ENCODE assay signal across 1 cellular context in the genomic region with DNA sequence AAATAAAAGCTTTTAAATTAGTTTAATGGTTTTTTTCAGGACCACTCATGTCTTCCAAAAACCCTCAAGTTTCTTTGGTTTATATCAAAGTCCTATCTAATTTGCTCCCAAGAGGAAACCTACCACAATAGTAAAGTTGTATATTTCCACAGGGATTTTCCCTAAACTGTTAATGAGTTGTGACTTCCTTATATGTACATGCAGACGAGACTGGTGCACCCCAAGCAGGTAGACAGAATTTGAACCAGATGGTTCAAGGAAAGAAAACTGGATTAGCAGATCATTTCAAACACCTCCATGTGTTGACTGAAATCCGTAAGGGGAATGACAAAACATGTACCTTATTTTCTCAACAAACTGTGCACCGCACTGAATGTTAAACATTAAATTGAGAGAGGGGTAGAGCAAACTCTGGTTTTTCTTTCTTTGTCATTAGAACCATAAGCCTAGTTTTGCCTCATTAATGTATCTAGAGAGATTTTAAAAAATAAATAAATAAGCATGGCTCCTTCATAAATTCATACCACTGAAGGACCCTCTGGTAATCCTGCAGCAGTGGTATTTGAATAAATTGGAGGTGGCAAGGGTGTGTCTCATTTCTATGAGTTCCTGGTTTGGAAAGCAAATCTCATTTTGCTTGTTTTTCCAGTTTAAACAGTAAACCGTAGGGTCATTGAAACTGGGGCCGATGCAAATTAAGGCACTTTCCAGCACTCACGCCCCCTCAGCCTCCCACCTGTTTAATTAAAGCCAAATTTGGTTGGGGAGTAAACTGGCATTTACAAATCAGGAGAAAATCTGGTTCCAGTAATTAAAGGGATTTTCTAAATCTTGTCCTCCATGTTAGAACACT.
TF ChIP-seq lines count a peak whose summit lies in the region.

No MANE protein-coding gene starts in this region.

TF ChIP-seq in HepG2, 621 proteins besides CTCF, POLR2A, EP300 and RAD21:
- no peak for TF ChIP-seq ZSCAN30 (CRISPR knock-in tag; IDR thresholded peaks at IDR 0.05)
- peak; percentile 83; the same call in 1 of the 2 replicates for TF ChIP-seq GZF1 (CRISPR knock-in tag; IDR thresholded peaks at IDR 0.05)
